ENCODE assay signal across 1 cellular context in genomic region chr1:46298387-46298786, GRCh38.
TF ChIP-seq lines count a peak whose summit lies in the region.

No MANE protein-coding gene starts in this region.

TF ChIP-seq in H1, 55 proteins besides CTCF, POLR2A, EP300 and RAD21:
- TF ChIP-seq E2F6 (IDR thresholded peaks at IDR 0.05) (no peak), MAFK (IDR thresholded peaks at IDR 0.05; ENCODE audit: low read depth, low read length) (no peak), SIRT6 (IDR thresholded peaks at IDR 0.05; ENCODE audit: low read length) (no peak), JUND (IDR thresholded peaks at IDR 0.05; ENCODE audit: low read length) (no peak), GTF2F1 (IDR thresholded peaks at IDR 0.05; ENCODE audit: borderline replicate concordance, low read depth, low read length) (no peak), KDM5A (IDR thresholded peaks at IDR 0.05; ENCODE audit: low read length) (no peak), CHD1 (IDR thresholded peaks at IDR 0.05; ENCODE audit: low read depth, low read length) (no peak), CBX5 (IDR thresholded peaks at IDR 0.05; ENCODE audit: low read depth, low read length) (no peak), KDM4A (IDR thresholded peaks at IDR 0.05; ENCODE audit: low read depth, low read length, severe bottlenecking) (no peak), SP4 (IDR thresholded peaks at IDR 0.05; ENCODE audit: low read length) (no peak), ASH2L (IDR thresholded peaks at IDR 0.05; ENCODE audit: low read length) (no peak), HDAC6 (IDR thresholded peaks at IDR 0.05; ENCODE audit: low read depth, low read length) (no peak), ATF2 (IDR thresholded peaks at IDR 0.05; ENCODE audit: low read length) (no peak)
